23 cellular contexts compared by ENCODE assay signal in the genomic region with DNA sequence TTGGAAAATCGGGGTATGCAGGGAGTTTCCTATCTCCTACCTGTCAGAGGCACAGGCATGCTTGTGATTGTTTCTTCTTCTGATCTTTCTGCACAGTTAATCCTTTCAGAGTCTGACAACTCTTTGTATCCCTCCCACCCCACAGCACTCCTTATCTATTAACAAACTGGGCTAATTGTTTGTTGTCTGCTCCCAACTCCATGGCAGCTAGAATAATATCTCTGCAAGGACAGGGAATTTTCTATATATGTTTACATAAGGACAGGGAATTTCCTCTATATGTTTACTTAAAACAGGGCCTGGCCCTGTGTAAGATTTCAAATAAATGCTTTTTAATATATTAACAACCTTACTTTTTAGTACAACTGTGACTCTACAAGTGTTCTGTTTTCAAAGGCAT.
"Had no signal": no experiment of that assay in that cellular context is flagged by ENCODE, and none has a peak within 500 bp of the region (broad histone marks: within the 10 kb centered on the region; RNA-seq: fewer than 3 reads in every experiment).

No MANE protein-coding gene starts in this region.

- H3K27ac ChIP-seq: esophagus muscularis mucosa, heart right ventricle, left lung, lower lobe of right lung, skin epidermis, testis, transverse colon had no signal

- H3K36me3 ChIP-seq: esophagus muscularis mucosa, heart right ventricle, left lung, lower lobe of right lung, transverse colon had no signal

- H3K4me3 ChIP-seq: esophagus muscularis mucosa, heart right ventricle, left lung, lower lobe of right lung, mucosa of descending colon, skin epidermis, testis, transverse colon had no signal

- H3K4me1 ChIP-seq: esophagus muscularis mucosa, heart right ventricle, left lung, lower lobe of right lung, testis, transverse colon had no signal

- DNase-seq: activated CD4-positive, alpha-beta memory T cell treated with anti-CD3 and anti-CD28 coated beads, Interleukin-2, amount 10 ng/mL, durations not matched to agents 7 days and 5 days; activated CD4-positive, alpha-beta T cell treated with anti-CD3 and anti-CD28 coated beads for 1 hour; activated CD4-positive, alpha-beta T cell treated with anti-CD3 and anti-CD28 coated beads, Interleukin-2, amount 10 ng/mL, durations not matched to agents 7 days and 5 days; activated naive CD8-positive, alpha-beta T cell treated with anti-CD3 and anti-CD28 coated beads, Interleukin-2, amount 50 U/mL, for 24 hours; activated T-cell treated with anti-CD3 and anti-CD28 coated beads, Interleukin-2, amount 50 U/mL, for 4 hours; amygdala; caudate nucleus; cortex of kidney; foreskin melanocyte; heart right ventricle; left lung; lower lobe of right lung; mucosa of descending colon; right cardiac atrium; stimulated activated CD4-positive, alpha-beta T cell treated with anti-CD3 and anti-CD28 coated beads, Interleukin-12 subunit alpha, Interleukin-12 subunit beta, amount 100 ng/mL, for 4 hours; stimulated activated CD4-positive, alpha-beta T cell treated with anti-CD3 and anti-CD28 coated beads, Interleukin-4, amount 100 ng/mL, for 1 hour; stimulated activated naive CD8-positive, alpha-beta T cell treated with anti-CD3 and anti-CD28 coated beads, Interleukin-15, Interleukin-2, amounts not matched to agents 100 U/mL and 50 U/mL, for 24 hours; testis; transverse colon had no signal

- ATAC-seq: activated naive CD8-positive, alpha-beta T cell treated with anti-CD3 and anti-CD28 coated beads, Interleukin-2, amount 50 U/mL, for 24 hours; activated T-cell treated with anti-CD3 and anti-CD28 coated beads, Interleukin-2, amount 50 U/mL, for 4 hours; activated T-helper 17 cell treated with anti-CD3 and anti-CD28 coated beads, Interleukin-2, amount 50 U/mL, for 72 hours; heart right ventricle; left lung; lower lobe of right lung; mucosa of descending colon; natural killer cell treated with Interleukin-12 subunit alpha and Interleukin-12 subunit beta and Interleukin-15 and Interleukin-18, amount 100 ng/mL, for 72 hours; right cardiac atrium; stimulated activated naive CD8-positive, alpha-beta T cell treated with anti-CD3 and anti-CD28 coated beads, Interleukin-15, Interleukin-2, amounts not matched to agents 100 U/mL and 50 U/mL, for 24 hours had no signal

- H3K27me3 ChIP-seq: esophagus muscularis mucosa, heart right ventricle, left lung, testis, transverse colon had no signal
